Comparison of ENCODE assay signal across 1 cellular context in the genomic region with DNA sequence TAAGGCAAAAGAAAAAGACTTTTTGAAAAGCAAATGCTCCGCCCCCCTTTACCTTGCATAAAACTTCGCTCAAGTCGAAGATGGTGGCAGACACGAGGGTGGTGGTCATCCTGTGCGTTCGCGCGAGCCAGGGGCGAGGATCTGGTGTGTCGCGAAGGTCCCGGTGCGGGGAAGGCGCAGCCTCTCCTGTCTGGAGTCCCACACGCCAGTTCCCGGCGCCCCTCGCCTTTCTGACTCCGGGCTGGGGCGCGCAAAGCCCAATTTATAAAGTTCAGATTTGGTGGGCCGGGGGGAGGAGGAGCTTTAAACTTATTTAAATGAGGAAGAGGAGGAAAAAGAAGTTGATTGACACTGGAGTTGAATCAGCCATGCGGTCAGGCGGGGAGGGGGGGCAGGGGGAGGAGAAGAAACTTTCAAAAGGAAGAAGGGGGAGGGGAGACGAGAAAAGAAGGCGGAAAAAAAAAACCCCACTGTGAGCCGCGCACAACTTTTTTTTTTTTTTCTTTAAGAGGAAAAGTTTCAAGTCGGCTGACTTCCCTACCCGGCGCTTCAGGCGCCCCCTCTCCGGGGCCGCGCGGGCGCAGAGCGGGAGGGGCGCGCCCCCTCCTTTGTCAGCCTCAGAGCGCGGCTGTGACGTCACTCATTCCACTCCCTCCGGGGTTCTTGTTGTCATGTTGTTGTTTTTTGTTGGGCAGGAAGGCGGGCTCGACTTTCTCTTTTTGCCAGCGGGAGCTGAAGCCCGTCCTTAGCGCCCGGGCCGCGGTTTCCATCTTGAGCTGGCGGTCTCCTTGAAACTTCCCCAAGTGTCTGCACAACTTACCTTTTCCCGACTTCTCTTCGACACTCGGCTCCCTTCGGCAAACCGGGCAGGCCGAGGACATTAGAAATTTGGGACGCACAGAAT.
A peak's percentile ranks its signal among the peaks of the same experiment; 100 is the strongest.
TF ChIP-seq lines count a peak whose summit lies in the region.

A gene with protein sequence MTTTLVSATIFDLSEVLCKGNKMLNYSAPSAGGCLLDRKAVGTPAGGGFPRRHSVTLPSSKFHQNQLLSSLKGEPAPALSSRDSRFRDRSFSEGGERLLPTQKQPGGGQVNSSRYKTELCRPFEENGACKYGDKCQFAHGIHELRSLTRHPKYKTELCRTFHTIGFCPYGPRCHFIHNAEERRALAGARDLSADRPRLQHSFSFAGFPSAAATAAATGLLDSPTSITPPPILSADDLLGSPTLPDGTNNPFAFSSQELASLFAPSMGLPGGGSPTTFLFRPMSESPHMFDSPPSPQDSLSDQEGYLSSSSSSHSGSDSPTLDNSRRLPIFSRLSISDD (minus strand): TSS at position 238 of the 904 bp plus-strand sequence. CDS start 129 bp downstream, at position 109.

TF ChIP-seq in WTC11, 78 proteins besides CTCF, POLR2A, EP300 and RAD21 (continued from another document):
- TF ChIP-seq, protein P1, sequence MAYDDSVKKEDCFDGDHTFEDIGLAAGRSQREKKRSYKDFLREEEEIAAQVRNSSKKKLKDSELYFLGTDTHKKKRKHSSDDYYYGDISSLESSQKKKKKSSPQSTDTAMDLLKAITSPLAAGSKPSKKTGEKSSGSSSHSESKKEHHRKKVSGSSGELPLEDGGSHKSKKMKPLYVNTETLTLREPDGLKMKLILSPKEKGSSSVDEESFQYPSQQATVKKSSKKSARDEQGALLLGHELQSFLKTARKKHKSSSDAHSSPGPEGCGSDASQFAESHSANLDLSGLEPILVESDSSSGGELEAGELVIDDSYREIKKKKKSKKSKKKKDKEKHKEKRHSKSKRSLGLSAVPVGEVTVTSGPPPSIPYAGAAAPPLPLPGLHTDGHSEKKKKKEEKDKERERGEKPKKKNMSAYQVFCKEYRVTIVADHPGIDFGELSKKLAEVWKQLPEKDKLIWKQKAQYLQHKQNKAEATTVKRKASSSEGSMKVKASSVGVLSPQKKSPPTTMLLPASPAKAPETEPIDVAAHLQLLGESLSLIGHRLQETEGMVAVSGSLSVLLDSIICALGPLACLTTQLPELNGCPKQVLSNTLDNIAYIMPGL (CRISPR knock-in tag; IDR thresholded peaks at IDR 0.05), result peak; percentile 74; the same call in 1 of the 2 replicates
- TF ChIP-seq ELF4 (CRISPR knock-in tag; IDR thresholded peaks at IDR 0.05; ENCODE audit: low read depth) (no peak), JAZF1 (CRISPR knock-in tag; IDR thresholded peaks at IDR 0.05) (no peak), KAT7 (CRISPR knock-in tag; IDR thresholded peaks at IDR 0.05; ENCODE audit: borderline replicate concordance) (no peak), TEAD1 (CRISPR knock-in tag; IDR thresholded peaks at IDR 0.05) (0 out of 2 replicates have a peak, but pooled peaks have one; percentile 41), ZNF263 (CRISPR knock-in tag; IDR thresholded peaks at IDR 0.05; ENCODE audit: low read depth) (no peak), ZNF317 (CRISPR knock-in tag; IDR thresholded peaks at IDR 0.05; ENCODE audit: borderline replicate concordance, low read depth) (peak; percentile 72; the same call in 1 of the 2 replicates), GABPB1 (CRISPR knock-in tag; IDR thresholded peaks at IDR 0.05) (0 out of 2 replicates have a peak, but pooled peaks have one; percentile 26), FOXK1 (CRISPR knock-in tag; IDR thresholded peaks at IDR 0.05) (peak; percentile 93)
- TF ChIP-seq, protein P2, sequence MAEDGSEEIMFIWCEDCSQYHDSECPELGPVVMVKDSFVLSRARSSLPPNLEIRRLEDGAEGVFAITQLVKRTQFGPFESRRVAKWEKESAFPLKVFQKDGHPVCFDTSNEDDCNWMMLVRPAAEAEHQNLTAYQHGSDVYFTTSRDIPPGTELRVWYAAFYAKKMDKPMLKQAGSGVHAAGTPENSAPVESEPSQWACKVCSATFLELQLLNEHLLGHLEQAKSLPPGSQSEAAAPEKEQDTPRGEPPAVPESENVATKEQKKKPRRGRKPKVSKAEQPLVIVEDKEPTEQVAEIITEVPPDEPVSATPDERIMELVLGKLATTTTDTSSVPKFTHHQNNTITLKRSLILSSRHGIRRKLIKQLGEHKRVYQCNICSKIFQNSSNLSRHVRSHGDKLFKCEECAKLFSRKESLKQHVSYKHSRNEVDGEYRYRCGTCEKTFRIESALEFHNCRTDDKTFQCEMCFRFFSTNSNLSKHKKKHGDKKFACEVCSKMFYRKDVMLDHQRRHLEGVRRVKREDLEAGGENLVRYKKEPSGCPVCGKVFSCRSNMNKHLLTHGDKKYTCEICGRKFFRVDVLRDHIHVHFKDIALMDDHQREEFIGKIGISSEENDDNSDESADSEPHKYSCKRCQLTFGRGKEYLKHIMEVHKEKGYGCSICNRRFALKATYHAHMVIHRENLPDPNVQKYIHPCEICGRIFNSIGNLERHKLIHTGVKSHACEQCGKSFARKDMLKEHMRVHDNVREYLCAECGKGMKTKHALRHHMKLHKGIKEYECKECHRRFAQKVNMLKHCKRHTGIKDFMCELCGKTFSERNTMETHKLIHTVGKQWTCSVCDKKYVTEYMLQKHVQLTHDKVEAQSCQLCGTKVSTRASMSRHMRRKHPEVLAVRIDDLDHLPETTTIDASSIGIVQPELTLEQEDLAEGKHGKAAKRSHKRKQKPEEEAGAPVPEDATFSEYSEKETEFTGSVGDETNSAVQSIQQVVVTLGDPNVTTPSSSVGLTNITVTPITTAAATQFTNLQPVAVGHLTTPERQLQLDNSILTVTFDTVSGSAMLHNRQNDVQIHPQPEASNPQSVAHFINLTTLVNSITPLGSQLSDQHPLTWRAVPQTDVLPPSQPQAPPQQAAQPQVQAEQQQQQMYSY (CRISPR knock-in tag; IDR thresholded peaks at IDR 0.05), result peak; percentile 58; the same call in 1 of the 2 replicates
- TF ChIP-seq, protein P3, sequence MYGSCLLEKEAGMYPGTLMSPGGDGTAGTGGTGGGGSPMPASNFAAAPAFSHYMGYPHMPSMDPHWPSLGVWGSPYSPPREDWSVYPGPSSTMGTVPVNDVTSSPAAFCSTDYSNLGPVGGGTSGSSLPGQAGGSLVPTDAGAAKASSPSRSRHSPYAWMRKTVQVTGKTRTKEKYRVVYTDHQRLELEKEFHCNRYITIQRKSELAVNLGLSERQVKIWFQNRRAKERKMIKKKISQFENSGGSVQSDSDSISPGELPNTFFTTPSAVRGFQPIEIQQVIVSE (CRISPR knock-in tag; IDR thresholded peaks at IDR 0.05; ENCODE audit: borderline replicate concordance), result 0 out of 2 replicates have a peak, but pooled peaks have one; percentile 62
- TF ChIP-seq, protein P4, sequence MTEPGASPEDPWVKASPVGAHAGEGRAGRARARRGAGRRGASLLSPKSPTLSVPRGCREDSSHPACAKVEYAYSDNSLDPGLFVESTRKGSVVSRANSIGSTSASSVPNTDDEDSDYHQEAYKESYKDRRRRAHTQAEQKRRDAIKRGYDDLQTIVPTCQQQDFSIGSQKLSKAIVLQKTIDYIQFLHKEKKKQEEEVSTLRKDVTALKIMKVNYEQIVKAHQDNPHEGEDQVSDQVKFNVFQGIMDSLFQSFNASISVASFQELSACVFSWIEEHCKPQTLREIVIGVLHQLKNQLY (CRISPR knock-in tag; IDR thresholded peaks at IDR 0.05), result no peak
- TF ChIP-seq, protein P5, sequence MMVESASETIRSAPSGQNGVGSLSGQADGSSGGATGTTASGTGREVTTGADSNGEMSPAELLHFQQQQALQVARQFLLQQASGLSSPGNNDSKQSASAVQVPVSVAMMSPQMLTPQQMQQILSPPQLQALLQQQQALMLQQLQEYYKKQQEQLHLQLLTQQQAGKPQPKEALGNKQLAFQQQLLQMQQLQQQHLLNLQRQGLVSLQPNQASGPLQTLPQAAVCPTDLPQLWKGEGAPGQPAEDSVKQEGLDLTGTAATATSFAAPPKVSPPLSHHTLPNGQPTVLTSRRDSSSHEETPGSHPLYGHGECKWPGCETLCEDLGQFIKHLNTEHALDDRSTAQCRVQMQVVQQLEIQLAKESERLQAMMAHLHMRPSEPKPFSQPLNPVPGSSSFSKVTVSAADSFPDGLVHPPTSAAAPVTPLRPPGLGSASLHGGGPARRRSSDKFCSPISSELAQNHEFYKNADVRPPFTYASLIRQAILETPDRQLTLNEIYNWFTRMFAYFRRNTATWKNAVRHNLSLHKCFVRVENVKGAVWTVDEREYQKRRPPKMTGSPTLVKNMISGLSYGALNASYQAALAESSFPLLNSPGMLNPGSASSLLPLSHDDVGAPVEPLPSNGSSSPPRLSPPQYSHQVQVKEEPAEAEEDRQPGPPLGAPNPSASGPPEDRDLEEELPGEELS (CRISPR knock-in tag; IDR thresholded peaks at IDR 0.05), result peak; percentile 95
- TF ChIP-seq, protein P6, sequence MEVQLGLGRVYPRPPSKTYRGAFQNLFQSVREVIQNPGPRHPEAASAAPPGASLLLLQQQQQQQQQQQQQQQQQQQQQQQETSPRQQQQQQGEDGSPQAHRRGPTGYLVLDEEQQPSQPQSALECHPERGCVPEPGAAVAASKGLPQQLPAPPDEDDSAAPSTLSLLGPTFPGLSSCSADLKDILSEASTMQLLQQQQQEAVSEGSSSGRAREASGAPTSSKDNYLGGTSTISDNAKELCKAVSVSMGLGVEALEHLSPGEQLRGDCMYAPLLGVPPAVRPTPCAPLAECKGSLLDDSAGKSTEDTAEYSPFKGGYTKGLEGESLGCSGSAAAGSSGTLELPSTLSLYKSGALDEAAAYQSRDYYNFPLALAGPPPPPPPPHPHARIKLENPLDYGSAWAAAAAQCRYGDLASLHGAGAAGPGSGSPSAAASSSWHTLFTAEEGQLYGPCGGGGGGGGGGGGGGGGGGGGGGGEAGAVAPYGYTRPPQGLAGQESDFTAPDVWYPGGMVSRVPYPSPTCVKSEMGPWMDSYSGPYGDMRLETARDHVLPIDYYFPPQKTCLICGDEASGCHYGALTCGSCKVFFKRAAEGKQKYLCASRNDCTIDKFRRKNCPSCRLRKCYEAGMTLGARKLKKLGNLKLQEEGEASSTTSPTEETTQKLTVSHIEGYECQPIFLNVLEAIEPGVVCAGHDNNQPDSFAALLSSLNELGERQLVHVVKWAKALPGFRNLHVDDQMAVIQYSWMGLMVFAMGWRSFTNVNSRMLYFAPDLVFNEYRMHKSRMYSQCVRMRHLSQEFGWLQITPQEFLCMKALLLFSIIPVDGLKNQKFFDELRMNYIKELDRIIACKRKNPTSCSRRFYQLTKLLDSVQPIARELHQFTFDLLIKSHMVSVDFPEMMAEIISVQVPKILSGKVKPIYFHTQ (CRISPR knock-in tag; IDR thresholded peaks at IDR 0.05), result no peak
TF ChIP-seq in WTC11: peak in this region for 25.
